In the genomic region with DNA sequence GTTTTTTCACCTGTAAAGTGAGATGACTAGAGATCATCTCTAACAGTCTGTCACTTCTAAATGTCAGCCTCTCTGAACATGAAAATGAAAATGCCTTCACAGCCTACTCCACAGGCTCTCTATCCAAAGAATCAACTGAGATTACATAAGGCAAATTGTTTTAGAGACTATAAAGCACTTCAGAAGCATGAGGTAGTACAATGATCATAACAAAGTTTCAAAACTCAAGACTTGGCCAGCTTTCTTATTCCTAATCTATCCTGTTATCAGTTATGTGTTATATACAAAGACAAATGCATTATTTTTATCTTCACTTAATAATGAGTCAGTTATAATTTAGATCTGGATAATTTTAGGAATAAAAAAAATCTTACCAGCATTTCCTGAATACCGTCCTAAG, we compare ENCODE assay signal across 34 cellular contexts. TPM values are rescaled to one million over a fixed set of nuclear protein-coding genes. Genes with fewer than 3 reads are reported as not detected.
"Had no signal": no experiment of that assay in that cellular context is flagged by ENCODE, and none has a peak within 500 bp of the region (broad histone marks: within the 10 kb centered on the region; RNA-seq: fewer than 3 reads in every experiment).

No MANE protein-coding gene starts in this region.

- H3K9me3 ChIP-seq: adrenal gland, ascending aorta had no signal

- H3K27ac ChIP-seq: adrenal gland, ascending aorta, cardiac muscle cell, VCaP had no signal

- DNase-seq: activated B cell treated with CpG ODN at 0.5 μM for 24 hours; activated CD4-positive, alpha-beta memory T cell treated with anti-CD3 and anti-CD28 coated beads for 36 hours; activated CD4-positive, alpha-beta T cell treated with anti-CD3 and anti-CD28 coated beads for 4 hours; activated CD4-positive, alpha-beta T cell treated with anti-CD3 and anti-CD28 coated beads, Interleukin-2, amount 10 ng/mL, durations not matched to agents 24 days and 14 days; activated CD4-positive, alpha-beta T cell treated with anti-CD3 and anti-CD28 coated beads, Interleukin-2, amount 50 U/mL, for 1 hour; activated CD4-positive, alpha-beta T cell treated with anti-CD3 and anti-CD28 coated beads, Interleukin-2, amount 50 U/mL, for 4 hours; activated CD4-positive, CD25-positive, alpha-beta regulatory T cell treated with anti-CD3 and anti-CD28 coated beads, Interleukin-2, amount 50 U/mL, for 72 hours; activated CD8-positive, alpha-beta memory T cell treated with anti-CD3 and anti-CD28 coated beads, Interleukin-2, amount 50 U/mL, for 4 hours; activated CD8-positive, alpha-beta T cell treated with anti-CD3 and anti-CD28 coated beads for 36 hours; activated effector memory CD4-positive, alpha-beta T cell treated with anti-CD3 and anti-CD28 coated beads, Interleukin-2, amount 50 U/mL, for 16 hours; activated gamma-delta T cell treated with Interleukin-2 at 50 U/mL for 16 hours; activated naive CD4-positive, alpha-beta T cell; activated naive CD4-positive, alpha-beta T cell treated with anti-CD3 and anti-CD28 coated beads for 36 hours; activated naive CD4-positive, alpha-beta T cell treated with anti-CD3 and anti-CD28 coated beads, Interleukin-2, amount 50 U/mL, for 16 hours; activated naive CD8-positive, alpha-beta T cell treated with anti-CD3 and anti-CD28 coated beads for 36 hours; activated T-cell treated with anti-CD3 and anti-CD28 coated beads for 4 hours; activated T-cell treated with anti-CD3 and anti-CD28 coated beads, Interleukin-2, amount 50 U/mL, for 1 hour; activated T-cell treated with anti-CD3 and anti-CD28 coated beads, Interleukin-2, amount 50 U/mL, for 4 hours; activated T-cell treated with anti-CD3 and anti-CD28 coated beads, Interleukin-2, amount 50 U/mL, for 72 hours; adrenal gland; amygdala; anterior cingulate cortex; cerebellar nuclear complex; T-helper 1 cell; T-helper 2 cell; T-helper 9 cell had no signal

- H3K4me3 ChIP-seq: adrenal gland, ascending aorta, cardiac muscle cell had no signal

- H3K36me3 ChIP-seq: adrenal gland, ascending aorta, cardiac muscle cell had no signal

- H3K27me3 ChIP-seq: adrenal gland, ascending aorta, cardiac muscle cell had no signal

- H3K4me1 ChIP-seq: adrenal gland, ascending aorta had no signal

RNA-seq across cellular contexts. Expression of a gene that starts 21.8 kb away (rescaled TPM):
- total RNA-seq: activated B cell treated with CpG ODN at 0.5 μM for 24 hours; activated CD4-positive, alpha-beta memory T cell treated with anti-CD3 and anti-CD28 coated beads for 36 hours; activated CD4-positive, alpha-beta T cell treated with anti-CD3 and anti-CD28 coated beads, Interleukin-2, amount 10 ng/mL, durations not matched to agents 24 days and 14 days; activated CD8-positive, alpha-beta memory T cell treated with anti-CD3 and anti-CD28 coated beads for 36 hours; activated CD8-positive, alpha-beta T cell treated with anti-CD3 and anti-CD28 coated beads for 36 hours; activated naive CD4-positive, alpha-beta T cell treated with anti-CD3 and anti-CD28 coated beads for 36 hours; activated naive CD4-positive, alpha-beta T cell treated with anti-CD3 and anti-CD28 coated beads, Interleukin-2, amount 50 U/mL, for 72 hours; activated naive CD8-positive, alpha-beta T cell treated with anti-CD3 and anti-CD28 coated beads for 36 hours; activated T-cell treated with anti-CD3 and anti-CD28 coated beads, Interleukin-2, amount 50 U/mL, for 4 hours; activated T-cell treated with anti-CD3 and anti-CD28 coated beads, Interleukin-2, amount 50 U/mL, for 72 hours; activated T-helper 1 cell treated with anti-CD3 and anti-CD28 coated beads, Interleukin-12 subunit alpha, Interleukin-12 subunit beta, Interleukin-2, Interleukin-4 antibody, amounts not matched to agents 30 ng/mL and 10 ng/mL and 1 ng/mL, durations not matched to agents 14 hours and 24 hours and 36 hours; activated T-helper 17 cell treated with anti-CD3 and anti-CD28 coated beads, Interleukin-2, amount 50 U/mL, for 72 hours; ascending aorta; bronchial epithelial cell; cardiac muscle cell had no signal
- polyA plus RNA-seq: cardiac muscle cell had no signal
